Comparison of ENCODE assay signal across 23 cellular contexts in the genomic region with DNA sequence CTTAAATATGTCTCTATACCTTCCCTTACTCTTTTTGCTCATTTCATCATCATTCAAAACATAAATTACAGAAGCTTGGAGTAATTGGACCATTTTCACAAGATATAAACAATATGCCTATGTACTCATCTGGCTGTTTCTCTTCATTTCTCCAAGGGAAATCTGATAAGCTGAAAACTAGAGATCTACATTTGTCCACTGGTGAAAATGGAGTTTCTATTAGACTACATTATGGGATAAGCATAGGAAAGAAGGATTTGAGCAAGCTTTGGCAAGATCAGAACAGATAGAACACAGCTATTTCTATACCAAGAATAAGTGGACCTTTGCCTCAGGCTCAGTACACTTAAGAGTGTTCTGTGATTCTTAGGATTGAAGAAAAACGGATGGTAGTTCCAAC.
"Had no signal": no experiment of that assay in that cellular context is flagged by ENCODE, and none has a peak within 500 bp of the region (broad histone marks: within the 10 kb centered on the region; RNA-seq: fewer than 3 reads in every experiment).

No MANE protein-coding gene starts in this region.

- H3K27ac ChIP-seq: colonic mucosa, coronary artery, dorsolateral prefrontal cortex, epithelial cell of prostate, esophagus muscularis mucosa, esophagus squamous epithelium, foreskin keratinocyte, gastrocnemius medialis, gastroesophageal sphincter, heart left ventricle, heart right ventricle had no signal

- H3K36me3 ChIP-seq: colonic mucosa, esophagus muscularis mucosa, esophagus squamous epithelium, gastrocnemius medialis, gastroesophageal sphincter, heart left ventricle, heart right ventricle had no signal

- H3K4me3 ChIP-seq: colonic mucosa, coronary artery, dorsolateral prefrontal cortex, esophagus muscularis mucosa, esophagus squamous epithelium, gastrocnemius medialis, gastroesophageal sphincter, heart left ventricle, heart right ventricle had no signal

- H3K9me3 ChIP-seq: colonic mucosa, esophagus muscularis mucosa, esophagus squamous epithelium, gastrocnemius medialis, gastroesophageal sphincter, heart left ventricle, heart right ventricle had no signal

- H3K4me1 ChIP-seq: colonic mucosa, esophagus muscularis mucosa, esophagus squamous epithelium, foreskin keratinocyte, gastrocnemius medialis, gastroesophageal sphincter, heart left ventricle, heart right ventricle had no signal

- H3K27me3 ChIP-seq: colonic mucosa, dorsolateral prefrontal cortex, esophagus muscularis mucosa, esophagus squamous epithelium, foreskin keratinocyte, gastrocnemius medialis, gastroesophageal sphincter, heart left ventricle, heart right ventricle had no signal

- ATAC-seq: effector memory CD8-positive, alpha-beta T cell; esophagus mucosa; foreskin keratinocyte; gastrocnemius medialis; gastroesophageal sphincter; heart left ventricle; heart right ventricle had no signal

- DNase-seq: colonic mucosa; cortex of kidney; dermis blood vessel endothelial cell; dorsolateral prefrontal cortex; effector CD4-positive, alpha-beta T cell; effector CD8-positive, alpha-beta T cell; effector memory CD4-positive, alpha-beta T cell; effector memory CD8-positive, alpha-beta T cell; endodermal cell; erythroblast; esophagus squamous epithelium; foreskin keratinocyte; foreskin melanocyte; gastrocnemius medialis; glutamatergic neuron; head of caudate nucleus; heart left ventricle; heart right ventricle had no signal
